8 cellular contexts compared by ENCODE assay signal in the genomic region with DNA sequence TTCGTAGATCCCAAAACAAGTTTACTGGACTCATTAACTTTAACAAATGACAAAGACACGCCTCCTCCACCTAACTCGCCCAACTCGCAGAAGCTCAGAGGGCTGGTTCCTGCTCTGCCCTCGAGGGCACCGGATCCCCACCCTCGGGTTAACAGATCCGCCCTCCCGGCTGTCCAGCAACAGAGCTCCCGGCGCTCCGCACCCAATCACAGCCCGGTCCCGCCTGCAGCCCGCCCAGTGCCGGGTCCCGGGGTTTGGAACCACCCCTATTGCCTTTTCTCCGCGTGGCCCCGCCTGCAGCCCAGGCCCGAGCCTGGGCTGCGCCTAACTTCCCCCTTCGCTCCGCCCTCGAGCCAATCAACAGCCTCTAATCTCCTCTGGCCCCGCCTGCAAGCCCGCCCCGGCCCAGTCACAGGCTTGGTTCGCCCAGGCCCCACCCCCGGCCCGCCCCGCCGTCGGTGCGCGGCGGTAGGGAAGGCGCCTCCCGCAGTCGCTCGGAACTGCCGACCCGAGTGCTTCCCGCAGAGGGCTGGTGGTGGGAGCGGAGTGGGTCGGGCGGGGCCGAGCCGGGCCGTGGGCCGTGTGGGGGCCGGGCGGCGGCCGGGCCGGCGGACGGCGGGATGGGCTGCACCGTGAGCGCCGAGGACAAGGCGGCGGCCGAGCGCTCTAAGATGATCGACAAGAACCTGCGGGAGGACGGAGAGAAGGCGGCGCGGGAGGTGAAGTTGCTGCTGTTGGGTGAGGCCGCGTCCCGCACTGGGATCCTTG. TPM values are rescaled to one million over a fixed set of nuclear protein-coding genes. Genes with fewer than 3 reads are reported as not detected.
DNase-seq lines count a peak whose midpoint lies in the region; ATAC-seq and TF ChIP-seq lines count a peak whose summit lies in the region.

A gene (plus strand): TSS at position 489 of the 768 bp plus-strand sequence. CDS start 132 bp downstream, at position 621.

- peak within 1 kb of the TSS; percentile 78 for H3K9ac ChIP-seq in smooth muscle cell (ENCODE audit: low read depth)

- peak within 1 kb of the TSS; percentile 47 for H3K27ac ChIP-seq in AG04450 (ENCODE audit: low read depth, low read length)
- H3K27ac ChIP-seq in smooth muscle cell (ENCODE audit: low read depth) = peak within 1 kb of the TSS; percentile 45

- H3K36me3 Mint-ChIP-seq in WTC11 = no peaks in the 10 kb centered on the region

- no peaks in the 10 kb centered on the region for H3K36me3 ChIP-seq in smooth muscle cell (ENCODE audit: low read depth)

- peaks cover 49% of the 10 kb centered on the region for H3K79me2 ChIP-seq in smooth muscle cell (ENCODE audit: low read depth)

- ATAC-seq in GM18909 (IDR thresholded peaks at IDR 0.05; ENCODE audit: poor library complexity, unreplicated experiment) (peak; percentile 91), HG03175 (IDR thresholded peaks at IDR 0.05; ENCODE audit: unreplicated experiment) (peak; percentile 93), WTC11 (peak; percentile 94)

- CTCF ChIA-PET in AG04450 (lab: Charles Lee) = interaction anchor here (0.6 to 3.6 kb wide), 6 partner anchors 10 to 114 kb away, joined by 3 to 25 read pairs (median 6); no protein-coding TSS in a partner anchor
- CTCF ChIA-PET in WTC11 (lab: Charles Lee) = interaction anchor here (0.6 to 2.9 kb wide), 20 partner anchors 9 to 378 kb away, joined by 3 to 42 read pairs (median 7); a partner anchor contains a TSS

- H3K27me3 ChIP-seq in AG04450 (ENCODE audit: control insufficient read depth, insufficient read depth, low read length) = no peaks in the 10 kb centered on the region
- no peaks in the 10 kb centered on the region for H3K27me3 ChIP-seq in smooth muscle cell (ENCODE audit: low read depth)

- H3K4me3 Mint-ChIP-seq in WTC11 = peak within 1 kb of the TSS; percentile 97

- peaks cover 48% of the 10 kb centered on the region for H3K4me1 Mint-ChIP-seq in WTC11

- no peaks in the 10 kb centered on the region for H3F3A ChIP-seq in smooth muscle cell (ENCODE audit: low read depth)

- peaks cover 43% of the 10 kb centered on the region for H4K20me1 ChIP-seq in smooth muscle cell (ENCODE audit: low read depth)

- H3K9me3 ChIP-seq in AG04450 (ENCODE audit: control insufficient read depth, insufficient read depth, low read length) (no peaks in the 10 kb centered on the region), smooth muscle cell (replicated peaks; ENCODE audit: low read depth) (no peaks in the 10 kb centered on the region)

- peak within 1 kb of the TSS; percentile 89 for H3K4me2 ChIP-seq in smooth muscle cell

- peaks cover 35% of the 10 kb centered on the region for H3K4me1 ChIP-seq in smooth muscle cell (ENCODE audit: low read depth)

- no peak within 1 kb of the TSS for H2AFZ ChIP-seq in smooth muscle cell (ENCODE audit: low read depth)

- no peaks in the 10 kb centered on the region for H3K9me3 Mint-ChIP-seq in WTC11

- under 1% methylated on average over 49 of the region's 75 CpGs for WGBS in smooth muscle cell (ENCODE audit: low lambda C conversion rate)

- H3K4me3 ChIP-seq in AG04450 (ENCODE audit: low read depth, low read length) (peak within 1 kb of the TSS; percentile 95), cardiac fibroblast (replicated peaks in 1 of 2; ENCODE audit: low read depth in 2 of 2, low read length in 2 of 2) (peak within 1 kb of the TSS; percentile 82 to 88), smooth muscle cell (peak within 1 kb of the TSS; percentile 74)

- peak within 1 kb of the TSS; percentile 93 for H3K27ac Mint-ChIP-seq in WTC11

- POLR2A ChIA-PET in AG04450 (lab: Yijun Ruan, JAX) (interaction anchor here (0.6 to 2.2 kb wide), 23 partner anchors 9 to 101 kb away, joined by 3 to 24 read pairs (median 4); a partner anchor contains a TSS), WTC11 (lab: Charles Lee) (interaction anchor here (0.6 to 1.2 kb wide), 10 partner anchors 8 to 92 kb away, joined by 3 to 10 read pairs (median 4); a partner anchor contains a TSS)

- no peaks in the 10 kb centered on the region for H3K27me3 Mint-ChIP-seq in WTC11 (ENCODE audit: low read depth)

- TF ChIP-seq CTCF in AG04450 (IDR thresholded peaks at IDR 0.05; ENCODE audit: low read depth, low read length) (no peak), WTC11 (IDR thresholded peaks at IDR 0.05) (no peak), cardiac fibroblast (IDR thresholded peaks at IDR 0.05; ENCODE audit: low read depth, low read length) (no peak), smooth muscle cell (IDR thresholded peaks at IDR 0.05; ENCODE audit: borderline replicate concordance, insufficient read depth, poor library complexity, severe bottlenecking) (no peak)

- DNase-seq in AG04450 (ENCODE audit: low read depth, low spot score) (peak; percentile 94), NCI-H226 (peak; percentile 86), WTC11 (ENCODE audit: low spot score) (peak; percentile 99), cardiac fibroblast (ENCODE audit: low read depth in 2 of 2) (peak; percentile 98 to 99), iPS-NIHi7 (ENCODE audit: extremely low spot score) (peak; percentile 98), smooth muscle cell (lab: John Stamatoyannopoulos, UW; ENCODE audit: unreplicated experiment) (peak; percentile 93)

TF ChIP-seq in WTC11, 78 proteins besides CTCF, POLR2A, EP300 and RAD21 (continues in another document):
- TF ChIP-seq, protein P1, sequence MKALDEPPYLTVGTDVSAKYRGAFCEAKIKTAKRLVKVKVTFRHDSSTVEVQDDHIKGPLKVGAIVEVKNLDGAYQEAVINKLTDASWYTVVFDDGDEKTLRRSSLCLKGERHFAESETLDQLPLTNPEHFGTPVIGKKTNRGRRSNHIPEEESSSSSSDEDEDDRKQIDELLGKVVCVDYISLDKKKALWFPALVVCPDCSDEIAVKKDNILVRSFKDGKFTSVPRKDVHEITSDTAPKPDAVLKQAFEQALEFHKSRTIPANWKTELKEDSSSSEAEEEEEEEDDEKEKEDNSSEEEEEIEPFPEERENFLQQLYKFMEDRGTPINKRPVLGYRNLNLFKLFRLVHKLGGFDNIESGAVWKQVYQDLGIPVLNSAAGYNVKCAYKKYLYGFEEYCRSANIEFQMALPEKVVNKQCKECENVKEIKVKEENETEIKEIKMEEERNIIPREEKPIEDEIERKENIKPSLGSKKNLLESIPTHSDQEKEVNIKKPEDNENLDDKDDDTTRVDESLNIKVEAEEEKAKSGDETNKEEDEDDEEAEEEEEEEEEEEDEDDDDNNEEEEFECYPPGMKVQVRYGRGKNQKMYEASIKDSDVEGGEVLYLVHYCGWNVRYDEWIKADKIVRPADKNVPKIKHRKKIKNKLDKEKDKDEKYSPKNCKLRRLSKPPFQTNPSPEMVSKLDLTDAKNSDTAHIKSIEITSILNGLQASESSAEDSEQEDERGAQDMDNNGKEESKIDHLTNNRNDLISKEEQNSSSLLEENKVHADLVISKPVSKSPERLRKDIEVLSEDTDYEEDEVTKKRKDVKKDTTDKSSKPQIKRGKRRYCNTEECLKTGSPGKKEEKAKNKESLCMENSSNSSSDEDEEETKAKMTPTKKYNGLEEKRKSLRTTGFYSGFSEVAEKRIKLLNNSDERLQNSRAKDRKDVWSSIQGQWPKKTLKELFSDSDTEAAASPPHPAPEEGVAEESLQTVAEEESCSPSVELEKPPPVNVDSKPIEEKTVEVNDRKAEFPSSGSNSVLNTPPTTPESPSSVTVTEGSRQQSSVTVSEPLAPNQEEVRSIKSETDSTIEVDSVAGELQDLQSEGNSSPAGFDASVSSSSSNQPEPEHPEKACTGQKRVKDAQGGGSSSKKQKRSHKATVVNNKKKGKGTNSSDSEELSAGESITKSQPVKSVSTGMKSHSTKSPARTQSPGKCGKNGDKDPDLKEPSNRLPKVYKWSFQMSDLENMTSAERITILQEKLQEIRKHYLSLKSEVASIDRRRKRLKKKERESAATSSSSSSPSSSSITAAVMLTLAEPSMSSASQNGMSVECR (CRISPR knock-in tag; IDR thresholded peaks at IDR 0.05; ENCODE audit: borderline replicate concordance) = no peak
- TF ChIP-seq CBFB (CRISPR knock-in tag; IDR thresholded peaks at IDR 0.05; ENCODE audit: low read depth) (0 out of 2 replicates have a peak, but pooled peaks have one; percentile 77), NFYB (CRISPR knock-in tag; conservative IDR thresholded peaks at IDR 0.05; ENCODE audit: low read depth) (peak; percentile 49; the same call in 1 of the 2 replicates), TEAD4 (CRISPR knock-in tag; IDR thresholded peaks at IDR 0.05) (no peak), SP1 (CRISPR knock-in tag; conservative IDR thresholded peaks at IDR 0.05) (peak; percentile 93)
- TF ChIP-seq, protein P2, sequence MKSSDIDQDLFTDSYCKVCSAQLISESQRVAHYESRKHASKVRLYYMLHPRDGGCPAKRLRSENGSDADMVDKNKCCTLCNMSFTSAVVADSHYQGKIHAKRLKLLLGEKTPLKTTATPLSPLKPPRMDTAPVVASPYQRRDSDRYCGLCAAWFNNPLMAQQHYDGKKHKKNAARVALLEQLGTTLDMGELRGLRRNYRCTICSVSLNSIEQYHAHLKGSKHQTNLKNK (CRISPR knock-in tag; IDR thresholded peaks at IDR 0.05) = no peak
- TF ChIP-seq, protein P3, sequence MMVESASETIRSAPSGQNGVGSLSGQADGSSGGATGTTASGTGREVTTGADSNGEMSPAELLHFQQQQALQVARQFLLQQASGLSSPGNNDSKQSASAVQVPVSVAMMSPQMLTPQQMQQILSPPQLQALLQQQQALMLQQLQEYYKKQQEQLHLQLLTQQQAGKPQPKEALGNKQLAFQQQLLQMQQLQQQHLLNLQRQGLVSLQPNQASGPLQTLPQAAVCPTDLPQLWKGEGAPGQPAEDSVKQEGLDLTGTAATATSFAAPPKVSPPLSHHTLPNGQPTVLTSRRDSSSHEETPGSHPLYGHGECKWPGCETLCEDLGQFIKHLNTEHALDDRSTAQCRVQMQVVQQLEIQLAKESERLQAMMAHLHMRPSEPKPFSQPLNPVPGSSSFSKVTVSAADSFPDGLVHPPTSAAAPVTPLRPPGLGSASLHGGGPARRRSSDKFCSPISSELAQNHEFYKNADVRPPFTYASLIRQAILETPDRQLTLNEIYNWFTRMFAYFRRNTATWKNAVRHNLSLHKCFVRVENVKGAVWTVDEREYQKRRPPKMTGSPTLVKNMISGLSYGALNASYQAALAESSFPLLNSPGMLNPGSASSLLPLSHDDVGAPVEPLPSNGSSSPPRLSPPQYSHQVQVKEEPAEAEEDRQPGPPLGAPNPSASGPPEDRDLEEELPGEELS (CRISPR knock-in tag; IDR thresholded peaks at IDR 0.05) = peak; percentile 89; the same call in 1 of the 2 replicates

RNA-seq across cellular contexts. Expression of the gene that starts here (rescaled TPM):
- polyA plus RNA-seq in AG04450 (2011; rRNA removed) (603 and 661 TPM in 2 replicates), smooth muscle cell (454 and 466 TPM in 2 replicates)
- polyA minus RNA-seq in AG04450 (2011; rRNA and poly(A)+ RNA removed) = 528 and 617 TPM in 2 replicates
- total RNA-seq in WTC11 (2021) (181 to 185 TPM (median 185 TPM) in 3 replicates), smooth muscle cell (209 and 230 TPM in 2 replicates)

Comparison
In these comparisons a context has a peak if more than half of its experiments do, and no peak if none do; other contexts are left out.
1. Peak in every context shown above with its lines: DNase-seq, ATAC-seq, H3K4me3 ChIP-seq and H3K27ac ChIP-seq.